32 cellular contexts compared by ENCODE assay signal in genomic region chr10:102508506-102508905, GRCh38. TPM values are rescaled to one million over a fixed set of nuclear protein-coding genes. Genes with fewer than 3 reads are reported as not detected.
DNase-seq lines count a peak whose midpoint lies in the region; ATAC-seq and TF ChIP-seq lines count a peak whose summit lies in the region.
"Had no signal": no experiment of that assay in that cellular context is flagged by ENCODE, and none has a peak within 500 bp of the region (broad histone marks: within the 10 kb centered on the region; RNA-seq: fewer than 3 reads in every experiment).

No MANE protein-coding gene starts in this region.

- no peak for TF ChIP-seq CTCF in AG04450 (IDR thresholded peaks at IDR 0.05; ENCODE audit: low read depth, low read length)
- no peak for TF ChIP-seq CTCF in HFFc6 (IDR thresholded peaks at IDR 0.05)
- TF ChIP-seq CTCF in Calu3 (IDR thresholded peaks at IDR 0.05; ENCODE audit: unreplicated experiment), result no peak
- TF ChIP-seq CTCF in Peyer's patch (IDR thresholded peaks at IDR 0.05), result no peak

- H3K9me3 Mint-ChIP-seq in HFFc6, result no peaks in the 10 kb centered on the region
- H3K9me3 Mint-ChIP-seq in stimulated activated naive B cell treated with anti-CD40 and anti-IgM and Interleukin-4, amounts not matched to agents 10 μg/mL and 1 μg/mL and 100 μg/mL, for 72 hours, result no peaks in the 10 kb centered on the region
- H3K9me3 Mint-ChIP-seq in Calu3 (ENCODE audit: low read depth, unreplicated experiment), result no peaks in the 10 kb centered on the region
- H3K9me3 Mint-ChIP-seq: activated CD4-positive, alpha-beta memory T cell treated with anti-CD3 and anti-CD28 coated beads for 36 hours; activated naive CD8-positive, alpha-beta T cell treated with anti-CD3 and anti-CD28 coated beads, Interleukin-2, amount 10 ng/mL, durations not matched to agents 7 days and 5 days; endodermal cell; immature natural killer cell; mesothelial cell of epicardium; naive thymus-derived CD4-positive, alpha-beta T cell; T-cell had no signal

- CTCF ChIA-PET in AG04450 (lab: Charles Lee), result interaction anchor here (0.5 to 2.3 kb wide), 4 partner anchors 33 to 116 kb away, joined by 3 to 12 read pairs (median 6); no protein-coding TSS in a partner anchor
- CTCF ChIA-PET in Calu3 (lab: Charles Lee), result no interaction called here

- POLR2A ChIA-PET in AG04450 (lab: Yijun Ruan, JAX), result no interaction called here

- peaks cover 0 to 44% (median 0%) of the 10 kb centered on the region in 3 donors for H3K36me3 ChIP-seq in Peyer's patch

- no peak overlapping the region for H3K4me3 ChIP-seq in AG04450 (ENCODE audit: low read depth, low read length)
- no peak overlapping the region for H3K4me3 ChIP-seq in Peyer's patch
- H3K4me3 ChIP-seq: ascending aorta, coronary artery, GM23248 had no signal

- DNase-seq in AG04450 (ENCODE audit: low read depth, low spot score) (no peak), HFFc6 (no peak), inferior parietal cortex (ENCODE audit: extremely low spot score) (peak; percentile 14), pons (ENCODE audit: low spot score) (peak; percentile 94), Calu3 (no peak), Peyer's patch (no peak)
- no peak for DNase-seq in stimulated activated naive B cell treated with anti-CD40 and anti-IgM and Interleukin-4, amounts not matched to agents 10 μg/mL and 1 μg/mL and 100 μg/mL, for 72 hours
- no peak for DNase-seq in stimulated activated CD4-positive, alpha-beta T cell treated with anti-CD3 and anti-CD28 coated beads, Interleukin-15, amount 100 ng/mL, for 24 hours
- DNase-seq: activated CD4-positive, alpha-beta memory T cell treated with anti-CD3 and anti-CD28 coated beads for 36 hours; activated CD8-positive, alpha-beta memory T cell treated with anti-CD3 and anti-CD28 coated beads, Interleukin-2, amount 50 U/mL, for 4 hours; activated effector memory CD4-positive, alpha-beta T cell treated with Interleukin-2 at 50 U/mL for 16 hours; activated naive CD8-positive, alpha-beta T cell treated with anti-CD3 and anti-CD28 coated beads, Interleukin-2, amount 10 ng/mL, durations not matched to agents 7 days and 5 days; endodermal cell; GM23248; immature natural killer cell; KBM-7; MM.1S; naive thymus-derived CD4-positive, alpha-beta T cell; NCI-H2081; NCI-H774; RPMI8226; stimulated activated CD4-positive, alpha-beta T cell treated with anti-CD3 and anti-CD28 coated beads, Interleukin-2, amount 100 ng/mL, for 48 hours; T-cell had no signal

- no peak overlapping the region for H3K4me3 Mint-ChIP-seq in HFFc6
- no peak overlapping the region for H3K4me3 Mint-ChIP-seq in stimulated activated naive B cell treated with anti-CD40 and anti-IgM and Interleukin-4, amounts not matched to agents 10 μg/mL and 1 μg/mL and 100 μg/mL, for 72 hours
- H3K4me3 Mint-ChIP-seq in Calu3 (ENCODE audit: low read depth, unreplicated experiment), result no peak overlapping the region
- H3K4me3 Mint-ChIP-seq: activated CD4-positive, alpha-beta memory T cell treated with anti-CD3 and anti-CD28 coated beads for 36 hours; activated naive CD8-positive, alpha-beta T cell treated with anti-CD3 and anti-CD28 coated beads, Interleukin-2, amount 10 ng/mL, durations not matched to agents 7 days and 5 days; endodermal cell; immature natural killer cell; mesothelial cell of epicardium; T-cell had no signal

- peak overlapping the region; percentile 21 for H3K27ac ChIP-seq in AG04450 (ENCODE audit: low read depth, low read length)
- H3K27ac ChIP-seq in Peyer's patch, result no peak overlapping the region
- H3K27ac ChIP-seq: ascending aorta had no signal

- peaks cover 48% of the 10 kb centered on the region for H3K4me1 Mint-ChIP-seq in HFFc6 (ENCODE audit: low read depth)
- peaks cover 17 to 43% of the 10 kb centered on the region in 2 donors for H3K4me1 Mint-ChIP-seq in stimulated activated naive B cell treated with anti-CD40 and anti-IgM and Interleukin-4, amounts not matched to agents 10 μg/mL and 1 μg/mL and 100 μg/mL, for 72 hours
- peaks cover 9% of the 10 kb centered on the region for H3K4me1 Mint-ChIP-seq in Calu3 (ENCODE audit: low read depth, unreplicated experiment)

- H3K36me3 Mint-ChIP-seq in HFFc6 (ENCODE audit: low read depth) (peaks cover 8% of the 10 kb centered on the region; the same call in 1 of the 2 replicates), Calu3 (ENCODE audit: insufficient read depth, unreplicated experiment) (peaks cover 19% of the 10 kb centered on the region)
- peaks cover 13 to 24% of the 10 kb centered on the region in 2 donors for H3K36me3 Mint-ChIP-seq in stimulated activated naive B cell treated with anti-CD40 and anti-IgM and Interleukin-4, amounts not matched to agents 10 μg/mL and 1 μg/mL and 100 μg/mL, for 72 hours

- BruUV-seq in Calu3 (replicated peaks; lab: Mats Ljungman, UMichigan), result no TSS peak

- peaks cover 0 to 9% (median 4%) of the 10 kb centered on the region in 4 donors for H3K4me1 ChIP-seq in Peyer's patch

- no peak for TF ChIP-seq POLR2A in Peyer's patch (IDR thresholded peaks at IDR 0.05)

- H3K27ac Mint-ChIP-seq in HFFc6 (peak overlapping the region; percentile 79; the same call in 1 of the 2 replicates), Calu3 (ENCODE audit: unreplicated experiment) (no peak overlapping the region)
- H3K27ac Mint-ChIP-seq in stimulated activated naive B cell treated with anti-CD40 and anti-IgM and Interleukin-4, amounts not matched to agents 10 μg/mL and 1 μg/mL and 100 μg/mL, for 72 hours, result no peak overlapping the region
- H3K27ac Mint-ChIP-seq: activated CD4-positive, alpha-beta memory T cell treated with anti-CD3 and anti-CD28 coated beads for 36 hours; activated naive CD8-positive, alpha-beta T cell treated with anti-CD3 and anti-CD28 coated beads, Interleukin-2, amount 10 ng/mL, durations not matched to agents 7 days and 5 days; endodermal cell; immature natural killer cell; mesothelial cell of epicardium had no signal

- ATAC-seq in stimulated activated naive B cell treated with anti-CD40 and anti-IgM and Interleukin-4, amounts not matched to agents 10 μg/mL and 1 μg/mL and 100 μg/mL, for 72 hours (replicated peaks), result no peak
- ATAC-seq: activated CD4-positive, CD25-positive, alpha-beta regulatory T cell treated with anti-CD3 and anti-CD28 coated beads, Interleukin-2, amount 50 U/mL, for 24 hours; left lobe of liver; naive thymus-derived CD4-positive, alpha-beta T cell; T-cell had no signal

- H3K27me3 ChIP-seq in AG04450 (ENCODE audit: control insufficient read depth, insufficient read depth, low read length) (no peaks in the 10 kb centered on the region), Peyer's patch (no peaks in the 10 kb centered on the region)
- H3K27me3 ChIP-seq: ascending aorta had no signal

- H3K9me3 ChIP-seq in AG04450 (ENCODE audit: control insufficient read depth, insufficient read depth, low read length), result no peaks in the 10 kb centered on the region; the same call in 1 of the 2 replicates
- H3K9me3 ChIP-seq in Peyer's patch, result no peaks in the 10 kb centered on the region
- H3K9me3 ChIP-seq: ascending aorta had no signal

- intact Hi-C loops in Calu3 (cut with micrococcal nuclease; ENCODE audit: unreplicated experiment), result loop anchor here (10.0 kb wide), 1 partner anchor 136 kb away; the partner anchor contains the start of gene TRIM8

- H3K27me3 Mint-ChIP-seq in HFFc6 (ENCODE audit: insufficient read depth) (no peaks in the 10 kb centered on the region), Calu3 (ENCODE audit: unreplicated experiment) (no peaks in the 10 kb centered on the region)
- no peaks in the 10 kb centered on the region for H3K27me3 Mint-ChIP-seq in stimulated activated naive B cell treated with anti-CD40 and anti-IgM and Interleukin-4, amounts not matched to agents 10 μg/mL and 1 μg/mL and 100 μg/mL, for 72 hours
- H3K27me3 Mint-ChIP-seq: activated CD4-positive, alpha-beta memory T cell treated with anti-CD3 and anti-CD28 coated beads for 36 hours; activated naive CD8-positive, alpha-beta T cell treated with anti-CD3 and anti-CD28 coated beads, Interleukin-2, amount 10 ng/mL, durations not matched to agents 7 days and 5 days; naive thymus-derived CD4-positive, alpha-beta T cell; T-cell had no signal

RNA-seq across cellular contexts. Expression of gene SUFU, which starts 4.7 kb away (rescaled TPM):
- 11.0 and 13.2 TPM in 2 replicates for polyA plus RNA-seq in AG04450 (2011; rRNA removed)
- polyA minus RNA-seq in AG04450 (2011; rRNA and poly(A)+ RNA removed), result 18.2 and 23.7 TPM in 2 replicates
- total RNA-seq in HFFc6 (2021; fragmentation: NEBNext Ultra II Directional; extraction: Animal tissue kit (Norgen Biotek cat#: 25700)), result 10 to 100 TPM; 12.8 to 16.8 (median 15.2) TPM
- total RNA-seq in Calu3 (2022) (6.7 and 7.0 TPM in 2 replicates), Peyer's patch (10 to 100 TPM in 1 of 4 donors, 1 to 10 TPM in 3; 6.5 to 11.0 (median 9.2) TPM)

RNA-seq across cellular contexts. Expression of gene ACTR1A, which starts 6.0 kb away (rescaled TPM):
- 164 and 192 TPM in 2 replicates for polyA plus RNA-seq in AG04450 (2011; rRNA removed)
- polyA minus RNA-seq in AG04450 (2011; rRNA and poly(A)+ RNA removed), result 219 and 281 TPM in 2 replicates
- total RNA-seq in HFFc6 (2021; fragmentation: NEBNext Ultra II Directional; extraction: Animal tissue kit (Norgen Biotek cat#: 25700)), result 100 to 1,000 TPM; 125 to 175 (median 152) TPM
- total RNA-seq in Calu3 (2022) (43.7 and 48.2 TPM in 2 replicates), Peyer's patch (10 to 100 TPM; 41.3 to 79.7 (median 71.3) TPM)

RNA-seq across cellular contexts. Expression of gene C10orf95, which starts 57.2 kb away (rescaled TPM):
- 0.06 TPM in 1 of 2 replicates, not detected in the other for polyA plus RNA-seq in AG04450 (2011; rRNA removed)
- polyA minus RNA-seq in AG04450 (2011; rRNA and poly(A)+ RNA removed), result not detected in 2 replicates
- total RNA-seq in HFFc6 (2021; fragmentation: NEBNext Ultra II Directional; extraction: Animal tissue kit (Norgen Biotek cat#: 25700)), result under 1 TPM in 1 of 6 experiments, not detected in 5; 0.12 TPM
- total RNA-seq in Calu3 (2022) (0.57 and 0.59 TPM in 2 replicates), Peyer's patch (1 to 10 TPM in 1 of 4 donors, under 1 TPM in 1, not detected in 2; 0.85 to 2.8 TPM)
- total RNA-seq: ascending aorta, cardiac septum, Daoy, GM23248, left lobe of liver, mesothelial cell of epicardium, osteocyte, SK-MEL-5 had no signal
- polyA plus RNA-seq: GM23248 had no signal

Comparison
In these comparisons a context has a peak if more than half of its experiments do, and no peak if none do; other contexts are left out.
1. DNase-seq: peak in inferior parietal cortex (single experiment) and pons (single experiment); none in AG04450 (single experiment), HFFc6 (single experiment), stimulated activated naive B cell treated with anti-CD40 and anti-IgM and Interleukin-4, amounts not matched to agents 10 μg/mL and 1 μg/mL and 100 μg/mL, for 72 hours (single experiment), stimulated activated CD4-positive, alpha-beta T cell treated with anti-CD3 and anti-CD28 coated beads, Interleukin-15, amount 100 ng/mL, for 24 hours (single experiment), Calu3 (single experiment) and Peyer's patch (0 of 3).